8 cellular contexts compared by ENCODE assay signal in genomic region chr20:34579191-34579661, GRCh38. TPM values are rescaled to one million over a fixed set of nuclear protein-coding genes. Genes with fewer than 3 reads are reported as not detected.
DNase-seq lines count a peak whose midpoint lies in the region; ATAC-seq and TF ChIP-seq lines count a peak whose summit lies in the region.

No MANE protein-coding gene starts in this region.

- DNase-seq in C1 segment of cervical spinal cord (lab: John Stamatoyannopoulos, UW) (peak in 12 of 14 donors; percentile 30 to 92 (median 62)), MG63 (peak; percentile 85), MCF 10A (ENCODE audit: unreplicated experiment) (peak; percentile 88), kidney glomerular epithelial cell (lab: John Stamatoyannopoulos, UW) (peak; percentile 84), upper lobe of left lung (no peak), SIG-M5 (lab: John Stamatoyannopoulos, UW) (no peak)

- peaks cover 0 to 21% (median 10%) of the 10 kb centered on the region in 4 donors for H3K4me1 ChIP-seq in upper lobe of left lung

- no TSS peak for BruUV-seq in MCF 10A (replicated peaks; lab: Mats Ljungman, UMichigan)

- H3K4me3 Mint-ChIP-seq in MCF 10A (ENCODE audit: unreplicated experiment): peak overlapping the region; percentile 11

- no peaks in the 10 kb centered on the region for H3K4me1 Mint-ChIP-seq in MCF 10A (ENCODE audit: insufficient read depth, unreplicated experiment)

- no peaks in the 10 kb centered on the region for H3K27me3 Mint-ChIP-seq in MCF 10A (ENCODE audit: insufficient read depth, unreplicated experiment)

- intact Hi-C loops in MCF 10A (cut with micrococcal nuclease): loop anchor here (1.0 to 2.0 kb wide), 3 partner anchors 126 to 266 kb away; no protein-coding TSS in a partner anchor

- ATAC-seq in upper lobe of left lung (ENCODE audit: low FRiP score in 2 of 2) (peak; percentile 47 to 65), HG02852 (IDR thresholded peaks at IDR 0.05; ENCODE audit: unreplicated experiment) (no peak), HG03135 (IDR thresholded peaks at IDR 0.05; ENCODE audit: unreplicated experiment) (no peak)

- peak; percentile 87 for TF ChIP-seq CTCF in MCF 10A (IDR thresholded peaks at IDR 0.05; ENCODE audit: unreplicated experiment)
- peak in 3 of 6 experiments; percentile 26 to 46 (median 32) for TF ChIP-seq CTCF in upper lobe of left lung (IDR thresholded peaks at IDR 0.05)

- H3K36me3 Mint-ChIP-seq in MCF 10A (ENCODE audit: insufficient read depth, unreplicated experiment): peaks cover 5% of the 10 kb centered on the region

- H3K27ac ChIP-seq in upper lobe of left lung: no peak overlapping the region

- CTCF ChIA-PET in MCF 10A (lab: Yijun Ruan, JAX): interaction anchor here (0.5 to 7.7 kb wide), 34 partner anchors 8 to 1032 kb away, joined by 3 to 136 read pairs (median 4); partner anchors contain the start of gene TP53INP2

- no peak for TF ChIP-seq EP300 in upper lobe of left lung (IDR thresholded peaks at IDR 0.05)

- TF ChIP-seq POLR2A in upper lobe of left lung (IDR thresholded peaks at IDR 0.05): no peak

- POLR2A ChIA-PET in MCF 10A (lab: Yijun Ruan, JAX): interaction anchor here (0.5 to 3.7 kb wide), 16 partner anchors 12 to 539 kb away, joined by 3 to 36 read pairs (median 3); partner anchors contain the start of genes PIGU and TP53INP2

- H3K27me3 ChIP-seq in MG63 (no peaks in the 10 kb centered on the region), upper lobe of left lung (no peaks in the 10 kb centered on the region)

- no peaks in the 10 kb centered on the region for H3K9me3 Mint-ChIP-seq in MCF 10A (ENCODE audit: unreplicated experiment)

- 79 to 81% methylated on average over 7 of the region's 7 CpGs for WGBS in upper lobe of left lung, 2 donors

- no peak overlapping the region for H3K4me3 ChIP-seq in MG63
- H3K4me3 ChIP-seq in upper lobe of left lung: no peak overlapping the region

- H3K9me3 ChIP-seq in MG63 (no peaks in the 10 kb centered on the region), upper lobe of left lung (no peaks in the 10 kb centered on the region)

- H3K27ac Mint-ChIP-seq in MCF 10A (ENCODE audit: low read depth, unreplicated experiment): no peak overlapping the region

- H3K36me3 ChIP-seq in MG63 (peaks cover 28% of the 10 kb centered on the region), upper lobe of left lung (peaks cover 0 to 23% (median 1%) of the 10 kb centered on the region in 4 donors)

RNA-seq across cellular contexts. Expression of gene MAP1LC3A, which starts 20.7 kb away (rescaled TPM):
- 0.13 TPM in 1 of 2 replicates, not detected in the other for total RNA-seq in MG63 (2014; rRNA removed; shearing (Covaris generic); ENCODE audit: low replicate concordance)
- total RNA-seq in MCF 10A (2022) (10.5 and 10.7 TPM in 2 replicates), upper lobe of left lung (100 to 1,000 TPM in 1 of 6 donors, 10 to 100 TPM in 5; 41.9 to 148 (median 71.8) TPM)

Comparison
In these comparisons a context has a peak if more than half of its experiments do, and no peak if none do; other contexts are left out.
1. DNase-seq: peak in C1 segment of cervical spinal cord (12 of 14), MG63 (single experiment), MCF 10A (single experiment) and kidney glomerular epithelial cell (single experiment); none in upper lobe of left lung (0 of 2) and SIG-M5 (single experiment).
2. ATAC-seq: peak in upper lobe of left lung (2 of 2); none in HG02852 (single experiment) and HG03135 (single experiment).
3. RNA of gene MAP1LC3A, which starts 20.7 kb away (total RNA-seq): 41.9 to 148 TPM in upper lobe of left lung and 10.5 to 10.7 TPM in MCF 10A; 0.13 TPM in MG63; every median in the first group is over 10 times any median in the second.